ENCODE assay signal across 10 cellular contexts in genomic region chr3:30626443-30627181, GRCh38. TPM values are rescaled to one million over a fixed set of nuclear protein-coding genes. Genes with fewer than 3 reads are reported as not detected.
A peak's percentile ranks its signal among the peaks of the same experiment; 100 is the strongest.
DNase-seq lines count a peak whose midpoint lies in the region; ATAC-seq, FAIRE-seq and TF ChIP-seq lines count a peak whose summit lies in the region.
"Had no signal": no experiment of that assay in that cellular context is flagged by ENCODE, and none has a peak within 500 bp of the region (broad histone marks: within the 10 kb centered on the region; RNA-seq: fewer than 3 reads in every experiment).

No MANE protein-coding gene starts in this region.

- peaks cover 92% of the 10 kb centered on the region for H3K4me1 Mint-ChIP-seq in activated naive CD4-positive, alpha-beta T cell treated with anti-CD3 and anti-CD28 coated beads, Interleukin-2, amount 50 U/mL, for 24 hours

- no peak for DNase-seq in activated naive CD4-positive, alpha-beta T cell treated with anti-CD3 and anti-CD28 coated beads, Interleukin-2, amount 50 U/mL, for 16 hours
- DNase-seq in ascending aorta (ENCODE audit: low spot score in 2 of 2) (no peak), HepG2 (ENCODE audit: low spot score) (no peak), upper lobe of left lung (no peak), G401 (ENCODE audit: low spot score) (no peak), NCI-H1105 (lab: John Stamatoyannopoulos, UW) (no peak)
- DNase-seq: stimulated activated CD4-positive, alpha-beta T cell treated with anti-CD3 and anti-CD28 coated beads, Interleukin-1b, Interleukin-23, amount 100 ng/mL, for 48 hours had no signal

- H3K4me3 Mint-ChIP-seq in activated naive CD4-positive, alpha-beta T cell treated with anti-CD3 and anti-CD28 coated beads, Interleukin-2, amount 50 U/mL, for 24 hours, result peak overlapping the region; percentile 74

- peaks cover 95% of the 10 kb centered on the region for H4K20me1 ChIP-seq in HepG2 (ENCODE audit: insufficient read depth, low read length)

- H3K4me1 ChIP-seq in ascending aorta, result peaks cover 24 to 52% of the 10 kb centered on the region in 2 donors
- H3K4me1 ChIP-seq in HepG2 (ENCODE audit: insufficient read depth, low read length), result peaks cover 100% of the 10 kb centered on the region
- H3K4me1 ChIP-seq in upper lobe of left lung, result peaks cover 88 to 95% (median 93%) of the 10 kb centered on the region in 4 donors

- no peak for TF ChIP-seq EP300 in HepG2 (IDR thresholded peaks at IDR 0.05; ENCODE audit: low read depth in 2 of 2, low read length in 2 of 2)
- no peak for TF ChIP-seq EP300 in HepG2 (CRISPR knock-in tag; IDR thresholded peaks at IDR 0.05; ENCODE audit: borderline replicate concordance)
- no peak for TF ChIP-seq EP300 in upper lobe of left lung (IDR thresholded peaks at IDR 0.05)

- no peak for TF ChIP-seq RAD21 in HepG2 (CRISPR knock-in tag; IDR thresholded peaks at IDR 0.05)

- peaks cover 52% of the 10 kb centered on the region for H3K36me3 Mint-ChIP-seq in activated naive CD4-positive, alpha-beta T cell treated with anti-CD3 and anti-CD28 coated beads, Interleukin-2, amount 50 U/mL, for 24 hours

- peaks cover 99% of the 10 kb centered on the region for H3K79me2 ChIP-seq in HepG2 (ENCODE audit: insufficient read depth, low read length)

- no peaks in the 10 kb centered on the region for H3K27me3 Mint-ChIP-seq in activated naive CD4-positive, alpha-beta T cell treated with anti-CD3 and anti-CD28 coated beads, Interleukin-2, amount 50 U/mL, for 24 hours

- in situ Hi-C loops in HepG2 (cut with HindIII; ENCODE audit: extremely low pct_ligation_motif_present, low pct_unique_long_range_greater_than_20kb), result no loop called here
- in situ Hi-C loops in G401 (cut with HindIII; ENCODE audit: low sequenced_read_pairs), result no loop called here

- no peak for ATAC-seq in HepG2
- no peak for ATAC-seq in upper lobe of left lung (ENCODE audit: low FRiP score in 2 of 2)
- ATAC-seq in GM21423 (IDR thresholded peaks at IDR 0.05; ENCODE audit: unreplicated experiment), result no peak

- H3K4me3 ChIP-seq in ascending aorta, result no peak overlapping the region
- H3K4me3 ChIP-seq in HepG2 (replicated peaks in 1 of 3; ENCODE audit: insufficient read depth in 1 of 3, low read depth in 2 of 3, low read length in 3 of 3), result peak overlapping the region in 1 of 3 experiments; percentile 32; a peak in 2 of 6 replicates
- no peak overlapping the region for H3K4me3 ChIP-seq in upper lobe of left lung
- H3K4me3 ChIP-seq: SK-N-MC had no signal

- no peak for TF ChIP-seq POLR2A in HepG2 (IDR thresholded peaks at IDR 0.05; ENCODE audit: insufficient read depth in 1 of 2, low read depth in 2 of 2, low read length in 2 of 2)
- no peak for TF ChIP-seq POLR2A in upper lobe of left lung (IDR thresholded peaks at IDR 0.05)

- no peak for TF ChIP-seq CTCF in ascending aorta (IDR thresholded peaks at IDR 0.05)
- TF ChIP-seq CTCF in HepG2 (CRISPR knock-in tag; IDR thresholded peaks at IDR 0.05), result no peak
- TF ChIP-seq CTCF in upper lobe of left lung (IDR thresholded peaks at IDR 0.05), result no peak

- TSS peak; percentile 3 for BruUV-seq in HepG2 (replicated peaks; lab: Mats Ljungman, UMichigan)

- peak overlapping the region; percentile 47 for H3K9ac ChIP-seq in HepG2 (ENCODE audit: insufficient read depth, low read depth, low read length)

- H3K36me3 ChIP-seq in ascending aorta (peaks cover 13 to 30% of the 10 kb centered on the region in 2 donors), HepG2 (replicated peaks in 1 of 2; ENCODE audit: control insufficient read depth in 1 of 2, insufficient read depth in 2 of 2, low read length in 2 of 2) (peaks cover 13 to 47% of the 10 kb centered on the region in 2 experiments), upper lobe of left lung (peaks cover 0 to 21% (median 2%) of the 10 kb centered on the region in 4 donors)

- POLR2A ChIA-PET in HepG2 (lab: Yijun Ruan, JAX), result interaction anchor here (1.3 to 2.3 kb wide), 2 partner anchors 20 to 367 kb away, joined by 3 to 10 read pairs; partner anchors contain the start of gene TGFBR2

- intact Hi-C loops in ascending aorta (cut with DNase I) (no loop called here), HepG2 (cut with micrococcal nuclease; ENCODE audit: unreplicated experiment) (loop anchor here (1.0 kb wide), 1 partner anchor 29 kb away; no protein-coding TSS in a partner anchor)

- H3K4me2 ChIP-seq in HepG2 (ENCODE audit: low read depth, low read length), result peak overlapping the region; percentile 56

- no peak overlapping the region for H2AFZ ChIP-seq in HepG2 (ENCODE audit: low read length)

- H3K27ac ChIP-seq in ascending aorta (peak overlapping the region; percentile 44 to 82), HepG2 (ENCODE audit: extremely low read length, insufficient read depth, low read length) (peak overlapping the region; percentile 79), upper lobe of left lung (peak overlapping the region; percentile 23 to 81 (median 66))
- H3K27ac ChIP-seq: SK-N-MC had no signal

- no peaks in the 10 kb centered on the region for H3K27me3 ChIP-seq in ascending aorta
- no peaks in the 10 kb centered on the region for H3K27me3 ChIP-seq in HepG2 (ENCODE audit: control insufficient read depth in 1 of 2, insufficient read depth in 2 of 2, low read length in 2 of 2)
- no peaks in the 10 kb centered on the region for H3K27me3 ChIP-seq in upper lobe of left lung

- H3K9me3 Mint-ChIP-seq in activated naive CD4-positive, alpha-beta T cell treated with anti-CD3 and anti-CD28 coated beads, Interleukin-2, amount 50 U/mL, for 24 hours, result peaks cover 5% of the 10 kb centered on the region

- H3K9me3 ChIP-seq in ascending aorta, result no peaks in the 10 kb centered on the region
- H3K9me3 ChIP-seq in HepG2 (ENCODE audit: low read length), result no peaks in the 10 kb centered on the region
- H3K9me3 ChIP-seq in upper lobe of left lung, result no peaks in the 10 kb centered on the region

- peak overlapping the region; percentile 96 for H3K27ac Mint-ChIP-seq in activated naive CD4-positive, alpha-beta T cell treated with anti-CD3 and anti-CD28 coated beads, Interleukin-2, amount 50 U/mL, for 24 hours

- CTCF ChIA-PET in HepG2 (lab: Yijun Ruan, JAX; ENCODE audit: low intra/inter-chr PET ratio, low total read pairs), result no interaction called here

- FAIRE-seq in HepG2 (lab: Jason Lieb, UNC), result no peak

- WGBS in HepG2 (ENCODE audit: low lambda C conversion rate), result 71% methylated on average over 4 of the region's 5 CpGs
- WGBS in upper lobe of left lung, 2 donors, result 62 to 81% methylated on average over 5 of the region's 5 CpGs

TF ChIP-seq in HepG2, 621 proteins besides CTCF, POLR2A, EP300 and RAD21 (continues in another document):
- TF ChIP-seq ZNF33B (CRISPR knock-in tag; IDR thresholded peaks at IDR 0.05), result no peak
- TF ChIP-seq GATAD2A (CRISPR knock-in tag; IDR thresholded peaks at IDR 0.05), result no peak
- TF ChIP-seq RARG (CRISPR knock-in tag; IDR thresholded peaks at IDR 0.05; ENCODE audit: low read depth), result no peak
- no peak for TF ChIP-seq DNMT1 (CRISPR knock-in tag; IDR thresholded peaks at IDR 0.05)

RNA-seq across cellular contexts. Expression of gene TGFBR2, which starts 20.2 kb away (rescaled TPM):
- 343 TPM for total RNA-seq in ascending aorta
- 68.1 and 82.2 TPM in 2 replicates for total RNA-seq in HepG2 (2016; rRNA removed; fragmentation: Illumina TruSeq; extraction: Trizol)
- total RNA-seq in HepG2 (2016; cell fraction: cytosol; rRNA removed; fragmentation: Illumina TruSeq; extraction: Trizol; ENCODE audit: low read depth), result 25.9 and 27.4 TPM in 2 replicates
- total RNA-seq in HepG2 (2016; cell fraction: insoluble cytoplasmic fraction; rRNA removed; fragmentation: Illumina TruSeq; extraction: Trizol), result 66.0 and 82.3 TPM in 2 replicates
- 67.6 and 68.8 TPM in 2 replicates for total RNA-seq in HepG2 (2016; cell fraction: membrane; rRNA removed; fragmentation: Illumina TruSeq; extraction: Trizol)
- 134 and 135 TPM in 2 replicates for total RNA-seq in HepG2 (2016; cell fraction: nucleus; rRNA removed; fragmentation: Illumina TruSeq; extraction: Trizol)
- polyA plus RNA-seq in HepG2 (2011; rRNA removed), result 187 and 204 TPM in 2 replicates
- 141 and 194 TPM in 2 replicates for polyA plus RNA-seq in HepG2 (2011; cell fraction: cytosol; rRNA removed)
- 105 and 123 TPM in 2 replicates for polyA plus RNA-seq in HepG2 (2011; cell fraction: nucleus; rRNA removed)
- 125 and 162 TPM in 2 replicates for polyA plus RNA-seq in HepG2 (2012)
- polyA plus RNA-seq in HepG2 (2016; cell fraction: cytosol; fragmentation: Illumina TruSeq; extraction: Trizol; ENCODE audit: low read depth), result 8.6 and 9.7 TPM in 2 replicates
- polyA plus RNA-seq in HepG2 (2016; cell fraction: insoluble cytoplasmic fraction; fragmentation: Illumina TruSeq; extraction: Trizol; ENCODE audit: low read depth), result 68.0 and 70.0 TPM in 2 replicates
- 38.2 and 38.9 TPM in 2 replicates for polyA plus RNA-seq in HepG2 (2016; cell fraction: membrane; fragmentation: Illumina TruSeq; extraction: Trizol; ENCODE audit: low read depth)
- polyA plus RNA-seq in HepG2 (2016; cell fraction: nucleus; fragmentation: Illumina TruSeq; extraction: Trizol; ENCODE audit: insufficient read depth, low read depth), result 134 and 138 TPM in 2 replicates
- polyA minus RNA-seq in HepG2 (2011; rRNA and poly(A)+ RNA removed; ENCODE audit: low replicate concordance), result 24.1 and 399 TPM in 2 replicates
- polyA minus RNA-seq in HepG2 (2011; cell fraction: cytosol; rRNA and poly(A)+ RNA removed), result 188 and 237 TPM in 2 replicates
- polyA minus RNA-seq in HepG2 (2011; cell fraction: nucleus; rRNA and poly(A)+ RNA removed), result 353 and 432 TPM in 2 replicates
- 100 to 1,000 TPM in 5 of 6 donors, 10 to 100 TPM in 1; 82.8 to 385 (median 285) TPM for total RNA-seq in upper lobe of left lung
- 0.81 TPM in 1 of 2 replicates, not detected in the other for total RNA-seq in G401 (2014; rRNA removed; shearing (Covaris generic))

Comparison
In these comparisons a context has a peak if more than half of its experiments do, and no peak if none do; other contexts are left out.
1. RNA of gene TGFBR2, which starts 20.2 kb away (total RNA-seq): 343 TPM in ascending aorta (single experiment), 82.8 to 385 TPM in upper lobe of left lung and 25.9 to 135 TPM in HepG2; 0.81 TPM in G401; every median in the first group is over 10 times any median in the second.
2. Peak in every context shown above with its lines, with median percentiles within 50 percentile points of each other: H3K27ac ChIP-seq.